9 cellular contexts compared by ENCODE assay signal in genomic region chr4:10020871-10021676, GRCh38. TPM values are rescaled to one million over a fixed set of nuclear protein-coding genes. Genes with fewer than 3 reads are reported as not detected.
DNase-seq lines count a peak whose midpoint lies in the region; ATAC-seq and TF ChIP-seq lines count a peak whose summit lies in the region.
"Had no signal": no experiment of that assay in that cellular context is flagged by ENCODE, and none has a peak within 500 bp of the region (broad histone marks: within the 10 kb centered on the region; RNA-seq: fewer than 3 reads in every experiment).

SLC2A9 (minus strand) TSS chr4:10021497; CDS start chr4:10021429, 68 bp downstream.

- in situ Hi-C loops in GM13976 (cut with MboI; ENCODE audit: low sequenced_read_pairs, unreplicated experiment): no loop called here

- H3K9me3 ChIP-seq in endodermal cell (ENCODE audit: control insufficient read depth, low read length) (no peaks in the 10 kb centered on the region), mucosa of descending colon (no peaks in the 10 kb centered on the region), upper lobe of right lung (no peaks in the 10 kb centered on the region)

- peaks cover 33% of the 10 kb centered on the region for H3K27me3 Mint-ChIP-seq in endodermal cell (ENCODE audit: insufficient read depth)

- peaks cover 3% of the 10 kb centered on the region for H3K4me1 Mint-ChIP-seq in endodermal cell

- no peak within 1 kb of the TSS for H3K27ac Mint-ChIP-seq in endodermal cell

- H3K27me3 ChIP-seq in endodermal cell (ENCODE audit: control insufficient read depth, insufficient read depth, low read length, poor library complexity, severe bottlenecking): no peaks in the 10 kb centered on the region
- no peaks in the 10 kb centered on the region for H3K27me3 ChIP-seq in upper lobe of right lung

- H3K36me3 Mint-ChIP-seq in endodermal cell (ENCODE audit: low read depth): no peaks in the 10 kb centered on the region

- H3K9me3 Mint-ChIP-seq in endodermal cell: no peaks in the 10 kb centered on the region

- H3K27ac ChIP-seq in endodermal cell (ENCODE audit: low read depth, low read length) (no peak within 1 kb of the TSS), upper lobe of right lung (peak within 1 kb of the TSS; percentile 65)

- peak; percentile 53 for DNase-seq in activated effector memory CD4-positive, alpha-beta T cell treated with anti-CD3 and anti-CD28 coated beads, Interleukin-2, amount 50 U/mL, for 16 hours
- DNase-seq in activated effector memory CD4-positive, alpha-beta T cell treated with Interleukin-2 at 50 U/mL for 16 hours: no peak
- DNase-seq in endodermal cell (peak; percentile 39), mucosa of descending colon (peak in 1 of 3 donors; percentile 37), upper lobe of right lung (no peak), GM13976 (ENCODE audit: low spot score) (no peak), DMS53 (lab: John Stamatoyannopoulos, UW) (no peak), HPDE6-E6E7 (ENCODE audit: extremely low spot score) (no peak)
- DNase-seq: 8988T had no signal

- 85 to 89% methylated on average over 7 to 17 of the region's 17 CpGs for WGBS in endodermal cell (ENCODE audit: insufficient coverage in 1 of 2, insufficient read length in 1 of 2), 2 experiments

- H3K4me1 ChIP-seq in endodermal cell (ENCODE audit: control insufficient read depth, insufficient read depth, low read length): no peaks in the 10 kb centered on the region
- no peaks in the 10 kb centered on the region for H3K4me1 ChIP-seq in mucosa of descending colon (ENCODE audit: low read depth)
- peaks cover 34% of the 10 kb centered on the region for H3K4me1 ChIP-seq in upper lobe of right lung

- H3K9ac ChIP-seq in endodermal cell (ENCODE audit: extremely low read depth, low read length, poor library complexity, severe bottlenecking): no peak within 1 kb of the TSS

- ATAC-seq in mucosa of descending colon: peak; percentile 11
- no peak for ATAC-seq in upper lobe of right lung

- H3K4me3 ChIP-seq in endodermal cell (ENCODE audit: low read length) (no peak within 1 kb of the TSS), mucosa of descending colon (no peak within 1 kb of the TSS), upper lobe of right lung (peak within 1 kb of the TSS; percentile 36)

- H3K36me3 ChIP-seq in endodermal cell (ENCODE audit: control insufficient read depth, insufficient read depth, low read length) (no peaks in the 10 kb centered on the region), mucosa of descending colon (ENCODE audit: low read depth) (no peaks in the 10 kb centered on the region), upper lobe of right lung (no peaks in the 10 kb centered on the region)

- H3K4me3 Mint-ChIP-seq in endodermal cell: no peak within 1 kb of the TSS

- intact Hi-C loops in mucosa of descending colon (cut with DNase I, micrococcal nuclease): no loop called here
- intact Hi-C loops in upper lobe of right lung (cut with DNase I): no loop called here

- TF ChIP-seq CTCF in endodermal cell (conservative IDR thresholded peaks at IDR 0.05) (no peak), mucosa of descending colon (IDR thresholded peaks at IDR 0.05) (no peak), upper lobe of right lung (IDR thresholded peaks at IDR 0.05) (no peak), GM13976 (IDR thresholded peaks at IDR 0.05; ENCODE audit: borderline replicate concordance, control extremely low read depth, extremely low read depth, insufficient read depth, missing control alignments) (no peak)

RNA-seq across cellular contexts. Expression of gene SLC2A9, which starts in this region (rescaled TPM):
- total RNA-seq in endodermal cell (1 to 10 TPM in 1 of 2 donors, under 1 TPM in 1; 0.95 to 1.9 TPM), mucosa of descending colon (1 to 10 TPM; 4.8 to 8.9 (median 8.1) TPM), upper lobe of right lung (19.0 TPM)
- not detected for polyA plus RNA-seq in endodermal cell (2013, experiment 1 of 2)
- polyA plus RNA-seq in endodermal cell (2013, experiment 2 of 2): not detected

Comparison
In these comparisons a context has a peak if more than half of its experiments do, and no peak if none do; other contexts are left out.
1. DNase-seq: peak in activated effector memory CD4-positive, alpha-beta T cell treated with anti-CD3 and anti-CD28 coated beads, Interleukin-2, amount 50 U/mL, for 16 hours (single experiment) and endodermal cell (single experiment); none in activated effector memory CD4-positive, alpha-beta T cell treated with Interleukin-2 at 50 U/mL for 16 hours (single experiment), upper lobe of right lung (single experiment), GM13976 (single experiment), DMS53 (single experiment) and HPDE6-E6E7 (single experiment).